In the genomic region with DNA sequence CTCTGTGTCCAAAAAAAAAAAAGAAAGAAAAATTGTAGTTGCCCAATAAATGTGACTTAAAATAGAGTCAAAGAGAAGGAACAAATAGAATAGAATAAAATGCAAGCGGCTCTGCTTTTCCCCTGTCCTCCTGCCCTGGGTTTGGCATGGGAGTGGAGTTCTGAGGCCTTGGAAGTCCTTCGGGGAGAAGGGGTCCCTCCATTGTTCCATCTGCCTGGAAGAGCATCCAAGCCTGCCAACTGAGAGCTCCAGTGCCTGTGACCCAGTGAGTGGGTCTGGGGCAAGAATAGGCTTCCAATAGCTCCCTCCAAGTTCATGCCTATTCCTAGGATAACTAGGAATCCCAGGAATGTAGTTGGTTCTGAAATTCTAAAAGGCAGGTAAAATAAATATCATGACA, we compare ENCODE assay signal across 25 cellular contexts.
"Had no signal": no experiment of that assay in that cellular context is flagged by ENCODE, and none has a peak within 500 bp of the region (broad histone marks: within the 10 kb centered on the region; RNA-seq: fewer than 3 reads in every experiment).

No MANE protein-coding gene starts in this region.

- H3K9me3 ChIP-seq: ovary, psoas muscle, right lobe of liver, sigmoid colon, stomach, thoracic aorta, thyroid gland, tibial nerve, upper lobe of left lung, vagina had no signal

- H3K4me1 ChIP-seq: psoas muscle, right lobe of liver, sigmoid colon, stomach, tibial nerve, upper lobe of left lung, vagina had no signal

- H3K9ac ChIP-seq: parathyroid adenoma had no signal

- DNase-seq: natural killer cell; occipital lobe; ovary; posterior cingulate gyrus; psoas muscle; right cardiac atrium; right lobe of liver; sigmoid colon; small intestine; stimulated activated CD4-positive, alpha-beta T cell treated with anti-CD3 and anti-CD28 coated beads, Interleukin-15, amount 100 ng/mL, for 24 hours; stimulated activated CD4-positive, alpha-beta T cell treated with anti-CD3 and anti-CD28 coated beads, Interleukin-2, amount 100 ng/mL, for 24 hours; stimulated activated CD4-positive, alpha-beta T cell treated with anti-CD3 and anti-CD28 coated beads, Interleukin-2, amount 100 ng/mL, for 48 hours; stimulated activated CD4-positive, alpha-beta T cell treated with anti-CD3 and anti-CD28 coated beads, Interleukin-4, amount 100 ng/mL, for 24 hours; stimulated activated naive B cell treated with anti-CD40 and anti-IgM and Interleukin-4, amounts not matched to agents 10 μg/mL and 1 μg/mL and 100 μg/mL, for 72 hours; stimulated activated naive CD4-positive, alpha-beta T cell treated with Interleukin-2 at 50 U/mL for 16 hours; stomach; thyroid gland; trophoblast cell; upper lobe of left lung had no signal

- H3K27me3 ChIP-seq: ovary, right lobe of liver, sigmoid colon, stomach, thyroid gland, tibial nerve, upper lobe of left lung, vagina had no signal

- H2AFZ ChIP-seq: parathyroid adenoma had no signal

- FAIRE-seq: small intestine, urothelium cell line had no signal

- H3K4me3 ChIP-seq: ovary, psoas muscle, right lobe of liver, sigmoid colon, stomach, thoracic aorta, thyroid gland, tibial nerve, upper lobe of left lung, vagina had no signal

- ATAC-seq: natural killer cell; psoas muscle; right cardiac atrium; right lobe of liver; stimulated activated effector memory CD8-positive, alpha-beta T cell treated with anti-CD3 and anti-CD28 coated beads, Interleukin-12 subunit alpha, Interleukin-12 subunit beta, amount 100 ng/mL, for 72 hours; stimulated activated naive B cell treated with anti-CD40 and anti-IgM and Interleukin-4, amounts not matched to agents 10 μg/mL and 1 μg/mL and 100 μg/mL, for 72 hours had no signal

- H3K36me3 ChIP-seq: ovary, right lobe of liver, sigmoid colon, stomach, thoracic aorta, thyroid gland, tibial nerve, upper lobe of left lung, vagina had no signal

- H3K79me2 ChIP-seq: parathyroid adenoma had no signal

- H3K27ac ChIP-seq: ovary, parathyroid adenoma, psoas muscle, right lobe of liver, sigmoid colon, stomach, thoracic aorta, thyroid gland, tibial nerve, upper lobe of left lung, vagina had no signal
